Comparison of ENCODE assay signal across 14 cellular contexts in the genomic region with DNA sequence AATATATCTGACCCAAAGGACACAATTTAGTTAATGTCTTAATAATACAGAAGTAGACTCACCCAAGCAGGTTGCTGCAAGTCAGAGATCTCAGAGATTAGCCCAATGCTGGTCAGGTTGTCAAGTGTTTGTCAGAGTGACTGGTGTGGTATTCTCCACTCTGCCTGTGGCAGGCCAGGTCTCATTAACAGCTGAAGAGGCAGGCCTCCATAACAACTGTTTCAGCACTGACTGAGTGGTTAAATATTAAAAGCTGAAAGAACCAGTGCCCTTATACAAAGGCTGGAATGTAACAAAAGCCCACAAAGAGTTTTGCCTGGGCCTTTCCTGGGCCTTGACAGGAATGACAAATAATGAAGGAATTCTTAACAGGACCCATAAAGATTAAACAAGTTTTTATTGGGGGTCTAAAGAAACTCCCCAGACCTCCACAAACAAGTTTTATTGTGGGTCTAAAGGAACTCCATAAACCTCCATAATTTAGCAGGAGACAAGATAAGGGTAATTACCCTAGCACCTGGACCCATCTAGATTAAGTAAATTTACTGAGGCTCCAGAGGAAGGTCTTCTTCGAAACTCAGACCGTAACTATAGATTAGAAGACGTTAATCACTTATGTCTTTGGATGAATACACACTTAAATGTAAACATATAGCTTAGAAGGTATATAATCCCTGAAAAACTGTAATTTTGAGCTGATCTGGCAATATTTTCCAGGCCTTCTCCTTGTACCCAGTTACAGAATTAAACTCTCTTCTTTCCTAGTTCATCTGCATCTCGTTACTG. TPM values are rescaled to one million over a fixed set of nuclear protein-coding genes. Genes with fewer than 3 reads are reported as not detected.
DNase-seq lines count a peak whose midpoint lies in the region; ATAC-seq and TF ChIP-seq lines count a peak whose summit lies in the region.
"Had no signal": no experiment of that assay in that cellular context is flagged by ENCODE, and none has a peak within 500 bp of the region (broad histone marks: within the 10 kb centered on the region; RNA-seq: fewer than 3 reads in every experiment).

No MANE protein-coding gene starts in this region.

- DNase-seq in NCI-H510A treated with DMSO at 0.1 percent for 48 hours (lab: John Stamatoyannopoulos, UW) = peak; percentile 22
- DNase-seq in NCI-H510A (lab: John Stamatoyannopoulos, UW) = no peak
- peak; percentile 12 for DNase-seq in adipocyte (ENCODE audit: low read depth)
- DNase-seq in left kidney (ENCODE audit: low read depth, low spot score) = peak; percentile 83
- no peak for DNase-seq in type B pancreatic cell (ENCODE audit: extremely low spot score, unreplicated experiment)
- no peak for DNase-seq in NCI-H1436 treated with DMSO at 0.1 percent for 48 hours (lab: John Stamatoyannopoulos, UW)
- DNase-seq in psoas muscle = no peak
- DNase-seq in H4 (ENCODE audit: low spot score) = no peak
- DNase-seq: activated T-cell treated with anti-CD3 and anti-CD28 coated beads, Interleukin-2, amount 50 U/mL, for 1 hour; anterior cingulate cortex; effector memory CD8-positive, alpha-beta T cell; head of caudate nucleus had no signal

- no peak for ATAC-seq in psoas muscle
- ATAC-seq: effector memory CD8-positive, alpha-beta T cell had no signal

- H3K9me3 ChIP-seq in adipocyte (ENCODE audit: control insufficient read depth, low read length) = no peaks in the 10 kb centered on the region
- no peaks in the 10 kb centered on the region for H3K9me3 ChIP-seq in psoas muscle
- H3K9me3 ChIP-seq: SJCRH30 had no signal

- 76 to 83% (median 79%) methylated on average over 4 of the region's 4 CpGs for WGBS in psoas muscle, 3 donors

- H3K36me3 ChIP-seq in adipocyte (ENCODE audit: control insufficient read depth, insufficient read depth, low read length, severe bottlenecking) = no peaks in the 10 kb centered on the region
- no peaks in the 10 kb centered on the region for H3K36me3 ChIP-seq in psoas muscle (ENCODE audit: insufficient read depth in 1 of 2, low read depth in 1 of 2)
- H3K36me3 ChIP-seq: SJCRH30 had no signal

- no peaks in the 10 kb centered on the region for H3K9me3 Mint-ChIP-seq in type B pancreatic cell

- no peaks in the 10 kb centered on the region for H3K36me3 Mint-ChIP-seq in type B pancreatic cell

- TF ChIP-seq CTCF in type B pancreatic cell (conservative IDR thresholded peaks at IDR 0.05) (no peak), psoas muscle (IDR thresholded peaks at IDR 0.05) (no peak)

- peak overlapping the region; percentile 73 for H3K4me3 Mint-ChIP-seq in type B pancreatic cell
- H3K4me3 Mint-ChIP-seq: effector memory CD8-positive, alpha-beta T cell had no signal

- H3K9ac ChIP-seq in adipocyte (ENCODE audit: low read length) = no peak overlapping the region

- peaks cover 40% of the 10 kb centered on the region for H3K4me1 Mint-ChIP-seq in type B pancreatic cell (ENCODE audit: unreplicated experiment)

- no peak overlapping the region for H3K27ac ChIP-seq in psoas muscle
- H3K27ac ChIP-seq: SJCRH30 had no signal

- H3K4me1 ChIP-seq in adipocyte (ENCODE audit: control insufficient read depth, insufficient read depth, low read length) (peaks cover 10% of the 10 kb centered on the region), psoas muscle (no peaks in the 10 kb centered on the region)
- H3K4me1 ChIP-seq: SJCRH30 had no signal

- H3K27me3 ChIP-seq in adipocyte (replicated peaks; ENCODE audit: control insufficient read depth, insufficient read depth, low read length) = no peaks in the 10 kb centered on the region
- no peaks in the 10 kb centered on the region for H3K27me3 ChIP-seq in psoas muscle (ENCODE audit: insufficient read depth in 3 of 3, low read length in 2 of 3)

- H3K4me3 ChIP-seq in adipocyte (ENCODE audit: low read length) (no peak overlapping the region), psoas muscle (no peak overlapping the region)
- H3K4me3 ChIP-seq: SJCRH30 had no signal

- intact Hi-C loops in psoas muscle (cut with DNase I) = no loop called here

- peak overlapping the region; percentile 83 for H3K27ac Mint-ChIP-seq in type B pancreatic cell
- H3K27ac Mint-ChIP-seq: effector memory CD8-positive, alpha-beta T cell had no signal

- H3K27me3 Mint-ChIP-seq in type B pancreatic cell = no peaks in the 10 kb centered on the region

RNA-seq across cellular contexts. Expression of gene SULT1C2, which starts 26.9 kb away (rescaled TPM):
- total RNA-seq in type B pancreatic cell (ENCODE audit: low replicate concordance) = 4.2 and 5.9 TPM in 2 replicates
- total RNA-seq in psoas muscle = under 1 TPM in 2 of 4 donors, not detected in 2; 0.12 to 0.13 TPM
- polyA plus RNA-seq in psoas muscle = not detected
- total RNA-seq in H4 (2014; rRNA removed; shearing (Covaris generic)) = 0.45 and 0.70 TPM in 2 replicates
- total RNA-seq: A673, SJCRH30 had no signal

Comparison
In these comparisons a context has a peak if more than half of its experiments do, and no peak if none do; other contexts are left out.
1. DNase-seq: peak in NCI-H510A treated with DMSO at 0.1 percent for 48 hours (single experiment), adipocyte (single experiment) and left kidney (single experiment); none in NCI-H510A (single experiment), type B pancreatic cell (single experiment), NCI-H1436 treated with DMSO at 0.1 percent for 48 hours (single experiment), psoas muscle (0 of 2) and H4 (single experiment).